ENCODE assay signal across 30 cellular contexts in genomic region chr13:80171096-80171495, GRCh38.
"Had no signal": no experiment of that assay in that cellular context is flagged by ENCODE, and none has a peak within 500 bp of the region (broad histone marks: within the 10 kb centered on the region; RNA-seq: fewer than 3 reads in every experiment).

No MANE protein-coding gene starts in this region.

- H3K9me3 ChIP-seq: adrenal gland, body of pancreas, colonic mucosa, neutrophil, suprapubic skin, upper lobe of right lung had no signal

- H3K4me3 ChIP-seq: adrenal gland, body of pancreas, cardiac muscle cell, colonic mucosa, esophagus muscularis mucosa, heart left ventricle, sigmoid colon, suprapubic skin, tibial artery, upper lobe of right lung had no signal

- H3K27ac ChIP-seq: adrenal gland, body of pancreas, cardiac muscle cell, colonic mucosa, esophagus muscularis mucosa, foreskin keratinocyte, heart left ventricle, neutrophil, sigmoid colon, suprapubic skin, tibial artery, upper lobe of right lung had no signal

- H3K36me3 ChIP-seq: adrenal gland, cardiac muscle cell, colonic mucosa, esophagus muscularis mucosa, heart left ventricle, neutrophil, sigmoid colon, suprapubic skin, tibial artery, upper lobe of right lung had no signal

- H3K4me1 ChIP-seq: adrenal gland, body of pancreas, colonic mucosa, esophagus muscularis mucosa, foreskin keratinocyte, sigmoid colon, suprapubic skin, tibial artery, upper lobe of right lung had no signal

- ATAC-seq: body of pancreas; foreskin keratinocyte; heart left ventricle; left ventricle myocardium superior; stimulated activated memory B cell treated with anti-CD40 and anti-IgM and Interleukin-4, amounts not matched to agents 10 μg/mL and 1 μg/mL and 100 μg/mL, for 72 hours; upper lobe of right lung had no signal

- H3K27me3 ChIP-seq: adrenal gland, body of pancreas, cardiac muscle cell, colonic mucosa, esophagus muscularis mucosa, foreskin keratinocyte, heart left ventricle, neutrophil, sigmoid colon, suprapubic skin, tibial artery, upper lobe of right lung had no signal

- DNase-seq: activated CD4-positive, alpha-beta memory T cell treated with anti-CD3 and anti-CD28 coated beads for 36 hours; activated CD4-positive, alpha-beta T cell treated with anti-CD3 and anti-CD28 coated beads for 48 hours; activated CD8-positive, alpha-beta memory T cell treated with anti-CD3 and anti-CD28 coated beads, Interleukin-2, amount 50 U/mL, for 4 hours; activated effector memory CD4-positive, alpha-beta T cell treated with anti-CD3 and anti-CD28 coated beads, Interleukin-2, amount 50 U/mL, for 16 hours; activated naive CD4-positive, alpha-beta T cell treated with anti-CD3 and anti-CD28 coated beads for 36 hours; activated naive CD8-positive, alpha-beta T cell treated with anti-CD3 and anti-CD28 coated beads for 36 hours; activated T-cell treated with anti-CD3 and anti-CD28 coated beads, Interleukin-2, amount 50 U/mL, for 1 hour; adrenal gland; aorta; body of pancreas; cerebellar nuclear complex; colonic mucosa; effector CD8-positive, alpha-beta T cell; foreskin keratinocyte; heart left ventricle; kidney glomerular epithelial cell; left ventricle myocardium superior; naive B cell; nephron progenitor cell; sigmoid colon; small intestine; stimulated activated CD4-positive, alpha-beta T cell treated with anti-CD3 and anti-CD28 coated beads, Interleukin-4, amount 100 ng/mL, for 4 hours; stimulated activated CD8-positive, alpha-beta memory T cell treated with anti-CD3 and anti-CD28 coated beads, Interleukin-4, amount 100 ng/mL, for 48 hours; tibial artery; upper lobe of right lung had no signal
